Comparison of ENCODE assay signal across 1 cellular context in genomic region chr6:46170357-46171289, GRCh38.
TF ChIP-seq lines count a peak whose summit lies in the region.

TSS of gene ENPP5 (minus strand) at chr6:46170980. CDS start at chr6:46168262, 2,718 bp downstream.

TF ChIP-seq in H1, 55 proteins besides CTCF, POLR2A, EP300 and RAD21 (continued from another document):
- TF ChIP-seq CHD7 (IDR thresholded peaks at IDR 0.05; ENCODE audit: insufficient replicate concordance, low read length) (no peak), SRF (IDR thresholded peaks at IDR 0.05; ENCODE audit: low read depth, low read length) (no peak), MAFK (IDR thresholded peaks at IDR 0.05; ENCODE audit: low read depth, low read length) (no peak), TBP (IDR thresholded peaks at IDR 0.05; ENCODE audit: low read depth, low read length) (peak; percentile 30), POU5F1 (IDR thresholded peaks at IDR 0.05; ENCODE audit: low read depth, low read length) (no peak), ZNF274 (IDR thresholded peaks at IDR 0.05; ENCODE audit: borderline replicate concordance, extremely low read depth, low read length) (no peak), YY1 (IDR thresholded peaks at IDR 0.05; ENCODE audit: low read depth, low read length) (no peak), JUND (IDR thresholded peaks at IDR 0.05; ENCODE audit: low read length) (no peak), RFX5 (IDR thresholded peaks at IDR 0.05; ENCODE audit: borderline replicate concordance, low read depth, low read length) (no peak), EZH2 (IDR thresholded peaks at IDR 0.05; ENCODE audit: low read depth, low read length, severe bottlenecking) (no peak), ATF3 (IDR thresholded peaks at IDR 0.05; ENCODE audit: insufficient read depth, low read depth, low read length) (no peak), PHF8 (conservative IDR thresholded peaks at IDR 0.05; ENCODE audit: low read depth, low read length) (peak; percentile 87), CHD2 (IDR thresholded peaks at IDR 0.05; ENCODE audit: low read length) (peak; percentile 83), NANOG (IDR thresholded peaks at IDR 0.05; ENCODE audit: insufficient read depth, low read depth, low read length, poor library complexity, severe bottlenecking) (no peak), ASH2L (IDR thresholded peaks at IDR 0.05; ENCODE audit: low read length) (peak; percentile 98), JUN (IDR thresholded peaks at IDR 0.05; ENCODE audit: low read depth, low read length) (no peak), RNF2 (IDR thresholded peaks at IDR 0.05; ENCODE audit: borderline replicate concordance, low read depth, low read length, missing control alignments, poor library complexity, severe bottlenecking) (no peak), MAX (IDR thresholded peaks at IDR 0.05) (peak; percentile 55), NRF1 (IDR thresholded peaks at IDR 0.05; ENCODE audit: low read depth, low read length) (no peak), BCL11A (IDR thresholded peaks at IDR 0.05; ENCODE audit: low read depth in 2 of 2, low read length in 2 of 2) (no peak), SIN3A (conservative IDR thresholded peaks at IDR 0.05 in 1 of 2, IDR thresholded peaks at IDR 0.05 in 1 of 2; ENCODE audit: low read depth in 1 of 2, low read length in 2 of 2) (no peak; a peak in 1 of 4 replicates), KDM5A (IDR thresholded peaks at IDR 0.05; ENCODE audit: low read length) (no peak), TAF1 (IDR thresholded peaks at IDR 0.05; ENCODE audit: low read depth, low read length) (peak; percentile 73), CREB1 (IDR thresholded peaks at IDR 0.05) (no peak), TCF12 (IDR thresholded peaks at IDR 0.05; ENCODE audit: low read depth, low read length) (0 out of 2 replicates have a peak, but pooled peaks have one; percentile 5), FOSL1 (IDR thresholded peaks at IDR 0.05; ENCODE audit: insufficient read depth, low read depth, low read length) (no peak), KDM4A (IDR thresholded peaks at IDR 0.05; ENCODE audit: low read depth, low read length, severe bottlenecking) (peak; percentile 86), EGR1 (IDR thresholded peaks at IDR 0.05; ENCODE audit: borderline replicate concordance, low read depth, low read length) (peak; percentile 25), BRCA1 (IDR thresholded peaks at IDR 0.05; ENCODE audit: low read depth, low read length) (no peak), SP2 (IDR thresholded peaks at IDR 0.05; ENCODE audit: low read length) (peak; percentile 57), GTF2F1 (IDR thresholded peaks at IDR 0.05; ENCODE audit: borderline replicate concordance, low read depth, low read length) (no peak), CTBP2 (IDR thresholded peaks at IDR 0.05; ENCODE audit: borderline replicate concordance, insufficient read depth, insufficient read length, low read length) (no peak), POLR2AphosphoS5 (IDR thresholded peaks at IDR 0.05; ENCODE audit: low read depth, low read length) (peak; percentile 76), CEBPB (IDR thresholded peaks at IDR 0.05; ENCODE audit: low read depth, low read length) (no peak), TAF7 (optimal IDR thresholded peaks at IDR 0.05; ENCODE audit: borderline replicate concordance, low read depth, low read length) (peak; percentile 71), CBX5 (IDR thresholded peaks at IDR 0.05; ENCODE audit: low read depth, low read length) (no peak), SUZ12 (IDR thresholded peaks at IDR 0.05; ENCODE audit: low read length) (no peak), TEAD4 (IDR thresholded peaks at IDR 0.05; ENCODE audit: low read depth, low read length) (no peak), SIRT6 (IDR thresholded peaks at IDR 0.05; ENCODE audit: low read length) (no peak), CBX8 (IDR thresholded peaks at IDR 0.05; ENCODE audit: borderline replicate concordance, low read depth, low read length) (no peak), SIX5 (IDR thresholded peaks at IDR 0.05; ENCODE audit: low read depth, low read length) (no peak), SP4 (IDR thresholded peaks at IDR 0.05; ENCODE audit: low read length) (no peak), GABPA (IDR thresholded peaks at IDR 0.05; ENCODE audit: borderline replicate concordance, insufficient read depth, low read length) (no peak), RXRA (IDR thresholded peaks at IDR 0.05; ENCODE audit: insufficient read depth, low read depth, low read length) (no peak), KDM1A (IDR thresholded peaks at IDR 0.05; ENCODE audit: borderline replicate concordance, low read length) (no peak)
- TF ChIP-seq, protein P1, sequence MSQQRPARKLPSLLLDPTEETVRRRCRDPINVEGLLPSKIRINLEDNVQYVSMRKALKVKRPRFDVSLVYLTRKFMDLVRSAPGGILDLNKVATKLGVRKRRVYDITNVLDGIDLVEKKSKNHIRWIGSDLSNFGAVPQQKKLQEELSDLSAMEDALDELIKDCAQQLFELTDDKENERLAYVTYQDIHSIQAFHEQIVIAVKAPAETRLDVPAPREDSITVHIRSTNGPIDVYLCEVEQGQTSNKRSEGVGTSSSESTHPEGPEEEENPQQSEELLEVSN (IDR thresholded peaks at IDR 0.05): 0 out of 2 replicates have a peak, but pooled peaks have one; percentile 15
- TF ChIP-seq, protein P2, sequence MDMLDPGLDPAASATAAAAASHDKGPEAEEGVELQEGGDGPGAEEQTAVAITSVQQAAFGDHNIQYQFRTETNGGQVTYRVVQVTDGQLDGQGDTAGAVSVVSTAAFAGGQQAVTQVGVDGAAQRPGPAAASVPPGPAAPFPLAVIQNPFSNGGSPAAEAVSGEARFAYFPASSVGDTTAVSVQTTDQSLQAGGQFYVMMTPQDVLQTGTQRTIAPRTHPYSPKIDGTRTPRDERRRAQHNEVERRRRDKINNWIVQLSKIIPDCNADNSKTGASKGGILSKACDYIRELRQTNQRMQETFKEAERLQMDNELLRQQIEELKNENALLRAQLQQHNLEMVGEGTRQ (IDR thresholded peaks at IDR 0.05; ENCODE audit: low read length): peak; percentile 57
- TF ChIP-seq, protein P3, sequence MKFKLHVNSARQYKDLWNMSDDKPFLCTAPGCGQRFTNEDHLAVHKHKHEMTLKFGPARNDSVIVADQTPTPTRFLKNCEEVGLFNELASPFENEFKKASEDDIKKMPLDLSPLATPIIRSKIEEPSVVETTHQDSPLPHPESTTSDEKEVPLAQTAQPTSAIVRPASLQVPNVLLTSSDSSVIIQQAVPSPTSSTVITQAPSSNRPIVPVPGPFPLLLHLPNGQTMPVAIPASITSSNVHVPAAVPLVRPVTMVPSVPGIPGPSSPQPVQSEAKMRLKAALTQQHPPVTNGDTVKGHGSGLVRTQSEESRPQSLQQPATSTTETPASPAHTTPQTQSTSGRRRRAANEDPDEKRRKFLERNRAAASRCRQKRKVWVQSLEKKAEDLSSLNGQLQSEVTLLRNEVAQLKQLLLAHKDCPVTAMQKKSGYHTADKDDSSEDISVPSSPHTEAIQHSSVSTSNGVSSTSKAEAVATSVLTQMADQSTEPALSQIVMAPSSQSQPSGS (IDR thresholded peaks at IDR 0.05; ENCODE audit: low read length): no peak
